In the genomic region with DNA sequence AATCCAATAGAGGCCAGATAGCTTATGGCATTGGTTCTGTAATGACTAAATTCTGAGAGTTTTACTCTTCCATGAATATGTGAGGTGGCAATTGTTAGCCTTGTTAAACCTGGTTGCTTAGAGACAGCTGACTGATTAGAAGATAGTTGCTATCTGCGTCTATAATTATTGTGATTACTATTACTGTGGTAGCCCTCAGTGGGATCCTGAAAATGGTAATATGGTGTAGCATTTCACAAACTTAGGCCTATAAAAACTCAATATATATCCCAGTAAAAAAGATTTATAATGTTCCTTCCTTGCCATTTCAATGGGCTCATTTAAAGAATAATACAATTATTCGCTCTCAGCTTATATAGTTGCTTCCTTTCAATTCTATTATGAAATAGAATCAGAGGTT, we compare ENCODE assay signal across 17 cellular contexts.
"Had no signal": no experiment of that assay in that cellular context is flagged by ENCODE, and none has a peak within 500 bp of the region (broad histone marks: within the 10 kb centered on the region; RNA-seq: fewer than 3 reads in every experiment).

No MANE protein-coding gene starts in this region.

- ATAC-seq: esophagus mucosa; heart left ventricle; left colon; left ventricle myocardium superior; naive thymus-derived CD4-positive, alpha-beta T cell; pancreas; right cardiac atrium had no signal

- H3K4me3 ChIP-seq: heart left ventricle, pancreas, stomach, thoracic aorta, transverse colon had no signal

- H3K27me3 ChIP-seq: heart left ventricle, pancreas, stomach, transverse colon had no signal

- H3K9me3 ChIP-seq: heart left ventricle, pancreas, stomach, thoracic aorta, transverse colon had no signal

- H3K36me3 ChIP-seq: heart left ventricle, pancreas, stomach, thoracic aorta, transverse colon had no signal

- H3K27ac ChIP-seq: heart left ventricle, pancreas, stomach, thoracic aorta, transverse colon had no signal

- DNase-seq: effector memory CD4-positive, alpha-beta T cell; heart left ventricle; hippocampal formation; left colon; left ventricle myocardium superior; mesendoderm; naive thymus-derived CD4-positive, alpha-beta T cell; pancreas; right cardiac atrium; small intestine; stimulated activated CD4-positive, alpha-beta T cell treated with anti-CD3 and anti-CD28 coated beads, Interleukin-12 subunit alpha, Interleukin-12 subunit beta, amount 100 ng/mL, for 4 hours; stimulated activated naive CD4-positive, alpha-beta T cell; stomach; substantia nigra; transverse colon had no signal
